ENCODE assay signal across 8 cellular contexts in the genomic region with DNA sequence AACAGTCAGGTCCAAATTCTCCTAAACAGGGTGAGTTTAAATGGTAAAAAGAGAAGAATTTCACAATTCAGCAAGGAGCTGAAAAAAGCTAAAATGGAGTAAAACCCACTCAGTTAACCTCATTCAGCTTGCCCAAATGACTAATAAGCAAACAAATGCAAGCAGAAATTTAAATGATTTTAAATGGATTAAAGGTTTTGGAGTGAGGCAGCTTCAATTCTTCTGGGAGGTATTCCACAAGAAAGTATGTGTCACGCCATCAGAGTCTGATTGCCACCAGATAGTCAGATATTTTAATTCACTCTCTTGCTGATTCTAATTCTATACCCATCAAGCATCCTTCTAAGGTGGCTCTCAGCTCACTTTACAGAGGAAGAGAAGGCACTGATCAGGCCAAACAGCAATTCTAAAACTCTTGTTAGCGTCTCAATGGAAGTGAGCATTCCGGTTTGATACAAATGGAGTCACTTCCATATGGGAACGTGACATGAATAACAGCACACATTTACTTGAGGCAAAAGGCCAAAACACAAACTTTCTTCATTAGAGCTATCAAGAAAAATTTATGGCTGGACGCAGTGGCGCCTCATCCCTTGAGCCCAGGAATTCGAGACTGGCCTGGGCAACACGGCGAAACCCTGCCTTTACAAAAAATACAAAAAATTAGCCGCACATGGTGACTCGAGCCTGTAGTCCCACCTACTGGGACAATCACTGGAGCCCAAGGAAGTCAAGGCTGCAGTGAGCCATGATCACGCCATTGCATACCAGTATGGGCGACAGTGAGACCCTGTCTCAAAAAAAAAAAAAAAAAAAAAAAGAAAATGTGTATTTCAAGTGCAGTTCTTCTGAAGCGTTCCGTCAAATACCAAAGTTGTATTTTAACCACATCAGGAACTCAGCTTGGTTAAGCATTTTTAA. TPM values are rescaled to one million over a fixed set of nuclear protein-coding genes. Genes with fewer than 3 reads are reported as not detected.
DNase-seq lines count a peak whose midpoint lies in the region; FAIRE-seq and TF ChIP-seq lines count a peak whose summit lies in the region.

No MANE protein-coding gene starts in this region.

- dilution Hi-C loops in keratinocyte (cut with MboI; ENCODE audit: extremely low pct_ligation_motif_present, low sequenced_read_pairs): no loop called here

- no peak for FAIRE-seq in keratinocyte (lab: Jason Lieb, UNC)

- peaks cover 50% of the 10 kb centered on the region for H3K79me2 ChIP-seq in keratinocyte (ENCODE audit: control insufficient read depth, insufficient read depth, low read length)

- H4K20me1 ChIP-seq in keratinocyte (ENCODE audit: control insufficient read depth, extremely low read depth, insufficient read depth, low read length): no peaks in the 10 kb centered on the region

- H3K36me3 Mint-ChIP-seq in activated CD4-positive, alpha-beta T cell treated with anti-CD3 and anti-CD28 coated beads, Interleukin-2, amount 10 ng/mL, durations not matched to agents 24 days and 14 days (ENCODE audit: low read depth): peaks cover 33% of the 10 kb centered on the region
- H3K36me3 Mint-ChIP-seq in activated T-helper 1 cell treated with anti-CD3 and anti-CD28 coated beads, Interleukin-12 subunit alpha, Interleukin-12 subunit beta, Interleukin-2, Interleukin-4 antibody, amounts not matched to agents 30 ng/mL and 10 ng/mL and 1 ng/mL, durations not matched to agents 14 hours and 24 hours and 36 hours (ENCODE audit: low read depth): peaks cover 35% of the 10 kb centered on the region

- H2AFZ ChIP-seq in keratinocyte (ENCODE audit: control insufficient read depth, low read length): no peak overlapping the region

- peak overlapping the region; percentile 97 for H3K9ac ChIP-seq in keratinocyte (ENCODE audit: control insufficient read depth, extremely low read depth, insufficient read depth, low read length)

- intact Hi-C loops in activated CD4-positive, alpha-beta T cell treated with anti-CD3 and anti-CD28 coated beads, Interleukin-2, amount 10 ng/mL, durations not matched to agents 24 days and 14 days (cut with micrococcal nuclease): loop anchor here (5.0 kb wide), 2 partner anchors 393 to 1447 kb away; partner anchors contain the start of genes PHYKPL and RNF130
- intact Hi-C loops in activated T-helper 1 cell treated with anti-CD3 and anti-CD28 coated beads, Interleukin-12 subunit alpha, Interleukin-12 subunit beta, Interleukin-2, Interleukin-4 antibody, amounts not matched to agents 30 ng/mL and 10 ng/mL and 1 ng/mL, durations not matched to agents 14 hours and 24 hours and 36 hours (cut with micrococcal nuclease): loop anchor here (5.0 to 10.0 kb wide), 5 partner anchors 907 to 1447 kb away; partner anchors contain the start of genes CANX, MAML1 and RNF130

- H3K4me1 ChIP-seq in keratinocyte (ENCODE audit: control insufficient read depth, extremely low read depth, insufficient read depth, low read length) (peaks cover 10% of the 10 kb centered on the region), thymus (ENCODE audit: control insufficient read depth, insufficient read depth, low read length) (peaks cover 15% of the 10 kb centered on the region)

- no peaks in the 10 kb centered on the region for H3K9me1 ChIP-seq in keratinocyte (ENCODE audit: control insufficient read depth, extremely low read depth, insufficient read depth, low read length)

- WGBS in thymus: 50% methylated on average over 15 of the region's 15 CpGs

- H3K27ac ChIP-seq in keratinocyte (ENCODE audit: control insufficient read depth, insufficient read depth, low read length) (peak overlapping the region; percentile 93), thymus (ENCODE audit: low read depth) (no peak overlapping the region)

- H3K9me3 ChIP-seq in keratinocyte (ENCODE audit: control insufficient read depth, low read depth, low read length) (no peaks in the 10 kb centered on the region), thymus (ENCODE audit: control insufficient read depth) (no peaks in the 10 kb centered on the region)

- no peaks in the 10 kb centered on the region for H3K9me3 Mint-ChIP-seq in activated CD4-positive, alpha-beta T cell treated with anti-CD3 and anti-CD28 coated beads, Interleukin-2, amount 10 ng/mL, durations not matched to agents 24 days and 14 days
- peaks cover 6% of the 10 kb centered on the region for H3K9me3 Mint-ChIP-seq in activated T-helper 1 cell treated with anti-CD3 and anti-CD28 coated beads, Interleukin-12 subunit alpha, Interleukin-12 subunit beta, Interleukin-2, Interleukin-4 antibody, amounts not matched to agents 30 ng/mL and 10 ng/mL and 1 ng/mL, durations not matched to agents 14 hours and 24 hours and 36 hours

- peak overlapping the region; percentile 76 for H3K4me2 ChIP-seq in keratinocyte (ENCODE audit: control insufficient read depth, extremely low read depth, insufficient read depth, low read depth, low read length)

- H3K27me3 ChIP-seq in keratinocyte (ENCODE audit: control insufficient read depth, extremely low read depth, insufficient read depth, low read length) (no peaks in the 10 kb centered on the region), thymus (ENCODE audit: control insufficient read depth, insufficient read depth) (peaks cover 2% of the 10 kb centered on the region)

- peaks cover 5 to 14% of the 10 kb centered on the region in 2 experiments for H3K36me3 ChIP-seq in keratinocyte (ENCODE audit: control insufficient read depth in 2 of 2, extremely low read depth in 1 of 2, insufficient read depth in 2 of 2, low read length in 2 of 2)
- peaks cover 6% of the 10 kb centered on the region for H3K36me3 ChIP-seq in thymus (ENCODE audit: control insufficient read depth, insufficient read depth)

- DNase-seq in activated CD4-positive, alpha-beta T cell treated with anti-CD3 and anti-CD28 coated beads, Interleukin-2, amount 10 ng/mL, durations not matched to agents 24 days and 14 days: no peak
- DNase-seq in activated CD4-positive, alpha-beta T cell treated with anti-CD3 and anti-CD28 coated beads, Interleukin-2, amount 50 U/mL, for 48 hours: no peak
- no peak for DNase-seq in activated T-helper 1 cell treated with anti-CD3 and anti-CD28 coated beads, Interleukin-12 subunit alpha, Interleukin-12 subunit beta, Interleukin-2, Interleukin-4 antibody, amounts not matched to agents 30 ng/mL and 10 ng/mL and 1 ng/mL, durations not matched to agents 14 hours and 24 hours and 36 hours (ENCODE audit: low spot score)
- DNase-seq in keratinocyte (ENCODE audit: low read depth, low spot score) (no peak), D341Med (ENCODE audit: low spot score) (no peak), NCI-H1436 (lab: John Stamatoyannopoulos, UW) (no peak), HK-2 (ENCODE audit: unreplicated experiment) (no peak)

- peaks cover 4% of the 10 kb centered on the region for H3K27me3 Mint-ChIP-seq in activated CD4-positive, alpha-beta T cell treated with anti-CD3 and anti-CD28 coated beads, Interleukin-2, amount 10 ng/mL, durations not matched to agents 24 days and 14 days
- H3K27me3 Mint-ChIP-seq in activated T-helper 1 cell treated with anti-CD3 and anti-CD28 coated beads, Interleukin-12 subunit alpha, Interleukin-12 subunit beta, Interleukin-2, Interleukin-4 antibody, amounts not matched to agents 30 ng/mL and 10 ng/mL and 1 ng/mL, durations not matched to agents 14 hours and 24 hours and 36 hours (ENCODE audit: insufficient read depth): peaks cover 3% of the 10 kb centered on the region

- H3K4me3 Mint-ChIP-seq in activated CD4-positive, alpha-beta T cell treated with anti-CD3 and anti-CD28 coated beads, Interleukin-2, amount 10 ng/mL, durations not matched to agents 24 days and 14 days: peak overlapping the region; percentile 90
- peak overlapping the region; percentile 98 for H3K4me3 Mint-ChIP-seq in activated T-helper 1 cell treated with anti-CD3 and anti-CD28 coated beads, Interleukin-12 subunit alpha, Interleukin-12 subunit beta, Interleukin-2, Interleukin-4 antibody, amounts not matched to agents 30 ng/mL and 10 ng/mL and 1 ng/mL, durations not matched to agents 14 hours and 24 hours and 36 hours

- no peak for TF ChIP-seq CTCF in keratinocyte (optimal IDR thresholded peaks at IDR 0.05 in 1 of 3, IDR thresholded peaks at IDR 0.05 in 1 of 3, conservative IDR thresholded peaks at IDR 0.05 in 1 of 3; ENCODE audit: extremely low read depth in 1 of 3, insufficient read depth in 2 of 3, low read length in 3 of 3)

- peak overlapping the region; percentile 99 for H3K27ac Mint-ChIP-seq in activated CD4-positive, alpha-beta T cell treated with anti-CD3 and anti-CD28 coated beads, Interleukin-2, amount 10 ng/mL, durations not matched to agents 24 days and 14 days
- H3K27ac Mint-ChIP-seq in activated T-helper 1 cell treated with anti-CD3 and anti-CD28 coated beads, Interleukin-12 subunit alpha, Interleukin-12 subunit beta, Interleukin-2, Interleukin-4 antibody, amounts not matched to agents 30 ng/mL and 10 ng/mL and 1 ng/mL, durations not matched to agents 14 hours and 24 hours and 36 hours: peak overlapping the region; percentile 94

- peak overlapping the region; percentile 63 to 98 (median 98) for H3K4me3 ChIP-seq in keratinocyte (ENCODE audit: control insufficient read depth in 2 of 3, extremely low read depth in 1 of 3, insufficient read depth in 2 of 3, low read depth in 1 of 3, low read length in 3 of 3)
- H3K4me3 ChIP-seq in thymus (ENCODE audit: low read length): peak overlapping the region; percentile 99

- peaks cover 36% of the 10 kb centered on the region for H3K4me1 Mint-ChIP-seq in activated CD4-positive, alpha-beta T cell treated with anti-CD3 and anti-CD28 coated beads, Interleukin-2, amount 10 ng/mL, durations not matched to agents 24 days and 14 days
- peaks cover 50% of the 10 kb centered on the region for H3K4me1 Mint-ChIP-seq in activated T-helper 1 cell treated with anti-CD3 and anti-CD28 coated beads, Interleukin-12 subunit alpha, Interleukin-12 subunit beta, Interleukin-2, Interleukin-4 antibody, amounts not matched to agents 30 ng/mL and 10 ng/mL and 1 ng/mL, durations not matched to agents 14 hours and 24 hours and 36 hours (ENCODE audit: low read depth)

RNA-seq across cellular contexts. Expression of gene CLK4, which starts 2.0 kb away (rescaled TPM):
- 26.0 and 26.1 TPM in 2 replicates for total RNA-seq in activated CD4-positive, alpha-beta T cell treated with anti-CD3 and anti-CD28 coated beads, Interleukin-2, amount 10 ng/mL, durations not matched to agents 24 days and 14 days
- 27.5 and 28.6 TPM in 2 replicates for total RNA-seq in activated T-helper 1 cell treated with anti-CD3 and anti-CD28 coated beads, Interleukin-12 subunit alpha, Interleukin-12 subunit beta, Interleukin-2, Interleukin-4 antibody, amounts not matched to agents 30 ng/mL and 10 ng/mL and 1 ng/mL, durations not matched to agents 14 hours and 24 hours and 36 hours
- polyA plus RNA-seq in keratinocyte (10.7 to 17.3 TPM (median 11.6 TPM) in 3 replicates), thymus (103 TPM)
- 23.6 TPM for polyA plus RNA-seq in keratinocyte (2011; ENCODE audit: low read depth)
- 3.2 and 6.5 TPM in 2 replicates for polyA plus RNA-seq in keratinocyte (2011; cell fraction: cytosol; rRNA removed)
- polyA plus RNA-seq in keratinocyte (2011; cell fraction: nucleus; rRNA removed): 27.0 and 40.9 TPM in 2 replicates
- 8.8 and 17.5 TPM in 2 replicates for polyA plus RNA-seq in keratinocyte (2012; ENCODE audit: low replicate concordance)
- 2.7 to 25.6 TPM (median 10.2 TPM) in 3 replicates for polyA minus RNA-seq in keratinocyte
- polyA minus RNA-seq in keratinocyte (2011; cell fraction: cytosol; rRNA and poly(A)+ RNA removed): 1.5 TPM
- 13.1 and 19.1 TPM in 2 replicates for polyA minus RNA-seq in keratinocyte (2011; cell fraction: nucleus; rRNA and poly(A)+ RNA removed)

RNA-seq across cellular contexts. Expression of gene COL23A1, which starts 34.7 kb away (rescaled TPM):
- total RNA-seq in activated CD4-positive, alpha-beta T cell treated with anti-CD3 and anti-CD28 coated beads, Interleukin-2, amount 10 ng/mL, durations not matched to agents 24 days and 14 days: 0.07 and 0.09 TPM in 2 replicates
- total RNA-seq in activated T-helper 1 cell treated with anti-CD3 and anti-CD28 coated beads, Interleukin-12 subunit alpha, Interleukin-12 subunit beta, Interleukin-2, Interleukin-4 antibody, amounts not matched to agents 30 ng/mL and 10 ng/mL and 1 ng/mL, durations not matched to agents 14 hours and 24 hours and 36 hours: not detected in 2 replicates
- polyA plus RNA-seq in keratinocyte (0.05 TPM in 1 of 3 replicates, not detected in the others), thymus (2.6 TPM)
- polyA plus RNA-seq in keratinocyte (2011; ENCODE audit: low read depth): not detected
- not detected in 2 replicates for polyA plus RNA-seq in keratinocyte (2011; cell fraction: cytosol; rRNA removed)
- polyA plus RNA-seq in keratinocyte (2011; cell fraction: nucleus; rRNA removed): 0.15 and 0.21 TPM in 2 replicates
- 0.03 and 0.21 TPM in 2 replicates for polyA plus RNA-seq in keratinocyte (2012; ENCODE audit: low replicate concordance)
- 0.07 TPM in 1 of 3 replicates, not detected in the others for polyA minus RNA-seq in keratinocyte
- not detected for polyA minus RNA-seq in keratinocyte (2011; cell fraction: cytosol; rRNA and poly(A)+ RNA removed)
- 0.16 and 0.21 TPM in 2 replicates for polyA minus RNA-seq in keratinocyte (2011; cell fraction: nucleus; rRNA and poly(A)+ RNA removed)
